1 cellular context compared by ENCODE assay signal in genomic region chr7:50499092-50499491, GRCh38.
TF ChIP-seq lines count a peak whose summit lies in the region.

No MANE protein-coding gene starts in this region.

TF ChIP-seq in IMR-90, 13 proteins besides CTCF, POLR2A, EP300 and RAD21:
- no peak for TF ChIP-seq NFE2L2 (IDR thresholded peaks at IDR 0.05; ENCODE audit: low read depth, low read length)
TF ChIP-seq in IMR-90: peak in this region for 0.
